Comparison of ENCODE assay signal across 10 cellular contexts in the genomic region with DNA sequence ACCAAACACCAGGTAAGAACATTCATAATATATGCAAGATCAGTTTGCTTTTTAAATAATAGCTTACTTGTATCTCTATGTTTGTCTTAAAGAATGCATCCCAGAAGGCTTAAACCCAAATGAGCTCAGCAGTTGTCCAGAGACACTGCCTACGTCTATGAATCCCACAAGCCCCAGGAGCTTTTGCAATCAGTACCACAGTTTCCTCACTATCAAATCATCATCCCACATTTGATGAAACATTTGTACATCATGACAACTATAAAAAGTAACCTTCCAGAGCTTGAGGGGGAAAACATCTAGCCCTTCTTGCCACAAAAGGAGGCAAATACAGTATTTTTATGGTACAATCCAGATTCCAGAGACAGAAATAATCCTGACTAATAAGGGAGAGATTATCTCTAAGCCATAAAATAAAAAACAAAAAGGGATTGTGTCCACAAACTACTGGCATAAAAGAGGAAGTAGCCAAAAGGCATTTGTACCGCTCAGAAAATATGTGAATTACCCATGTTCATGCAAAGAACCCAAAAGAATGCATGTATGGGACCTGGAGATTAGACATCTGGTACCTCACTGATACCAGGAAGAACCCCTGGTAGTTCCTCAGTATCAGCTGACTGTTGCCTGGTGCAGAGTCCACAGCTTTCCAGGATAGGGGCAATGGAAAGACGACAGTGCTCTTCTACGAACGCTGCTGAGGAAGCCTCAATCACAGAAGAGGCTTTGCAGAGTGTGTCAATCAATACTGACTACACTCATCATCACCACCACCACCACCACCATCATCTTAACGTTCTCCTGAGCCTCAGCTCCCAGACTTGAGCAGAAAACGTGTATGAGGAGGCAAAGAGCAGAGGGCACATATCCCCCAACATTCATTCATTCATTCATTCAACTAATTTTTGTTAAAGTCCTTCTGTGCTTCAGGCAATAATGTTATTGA.
A peak's percentile ranks its signal among the peaks of the same experiment; 100 is the strongest.
DNase-seq lines count a peak whose midpoint lies in the region; ATAC-seq, FAIRE-seq and TF ChIP-seq lines count a peak whose summit lies in the region.
"Had no signal": no experiment of that assay in that cellular context is flagged by ENCODE, and none has a peak within 500 bp of the region (broad histone marks: within the 10 kb centered on the region; RNA-seq: fewer than 3 reads in every experiment).

No MANE protein-coding gene starts in this region.

- H3K9me3 ChIP-seq in IMR-90 (ENCODE audit: control insufficient read depth, insufficient read depth, low read length) (no peaks in the 10 kb centered on the region), astrocyte (ENCODE audit: insufficient read depth, low read depth, low read length) (no peaks in the 10 kb centered on the region), upper lobe of left lung (no peaks in the 10 kb centered on the region)

- TF ChIP-seq CTCF in IMR-90 (conservative IDR thresholded peaks at IDR 0.05; ENCODE audit: low read depth, low read length) (no peak), astrocyte (IDR thresholded peaks at IDR 0.05; ENCODE audit: insufficient read depth, low read depth, low read length) (no peak), upper lobe of left lung (IDR thresholded peaks at IDR 0.05) (no peak)

- peak overlapping the region; percentile 94 for H3K18ac ChIP-seq in IMR-90 (ENCODE audit: low read depth, low read length)

- H2AK5ac ChIP-seq in IMR-90 (ENCODE audit: low read depth, low read length) = peak overlapping the region; percentile 97

- peak overlapping the region; percentile 39 for H2AFZ ChIP-seq in IMR-90 (replicated peaks; ENCODE audit: low read length, poor library complexity)
- no peak overlapping the region for H2AFZ ChIP-seq in astrocyte (ENCODE audit: low read depth, low read length)

- peak overlapping the region; percentile 94 for H4K91ac ChIP-seq in IMR-90 (ENCODE audit: insufficient read depth, low read depth, low read length)

- TF ChIP-seq EP300 in upper lobe of left lung (IDR thresholded peaks at IDR 0.05) = no peak

- H3K36me3 ChIP-seq in IMR-90 (ENCODE audit: control insufficient read depth, insufficient read depth, low read length) = no peaks in the 10 kb centered on the region
- H3K36me3 ChIP-seq in astrocyte (ENCODE audit: insufficient read depth, low read length) = no peaks in the 10 kb centered on the region
- no peaks in the 10 kb centered on the region for H3K36me3 ChIP-seq in upper lobe of left lung

- DNase-seq in IMR-90 (peak; percentile 92), astrocyte (ENCODE audit: low read depth) (peak; percentile 89), iris pigment epithelial cell (ENCODE audit: low read depth) (peak; percentile 97), upper lobe of left lung (no peak)
- no peak for DNase-seq in activated naive CD4-positive, alpha-beta T cell treated with anti-CD3 and anti-CD28 coated beads, Interleukin-2, amount 50 U/mL, for 16 hours
- DNase-seq: activated CD8-positive, alpha-beta memory T cell treated with anti-CD3 and anti-CD28 coated beads, Interleukin-2, amount 50 U/mL, for 48 hours; H7 had no signal

- no peaks in the 10 kb centered on the region for H3K79me2 ChIP-seq in astrocyte (ENCODE audit: insufficient read depth, low read length)

- peak overlapping the region; percentile 90 for H2BK20ac ChIP-seq in IMR-90 (ENCODE audit: low read depth, low read length)

- H2BK15ac ChIP-seq in IMR-90 (ENCODE audit: low read depth, low read length) = peak overlapping the region; percentile 90

- H4K8ac ChIP-seq in IMR-90 (ENCODE audit: low read depth in 2 of 2, low read length in 2 of 2) = peak overlapping the region; percentile 90 to 91

- ATAC-seq in IMR-90 (ENCODE audit: low read depth) (peak; percentile 52), upper lobe of left lung (ENCODE audit: low FRiP score in 2 of 2) (peak in 1 of 2 donors; percentile 85), HG02678 (IDR thresholded peaks at IDR 0.05; ENCODE audit: unreplicated experiment) (no peak)
- ATAC-seq in activated CD4-positive, CD25-positive, alpha-beta regulatory T cell treated with anti-CD3 and anti-CD28 coated beads, Interleukin-2, amount 50 U/mL, for 24 hours = no peak

- H3K4me3 ChIP-seq in IMR-90 (ENCODE audit: insufficient read depth, low read depth, low read length) = peak overlapping the region; percentile 40; the same call in 1 of the 2 replicates
- no peak overlapping the region for H3K4me3 ChIP-seq in astrocyte (ENCODE audit: insufficient read depth, low read depth, low read length)
- no peak overlapping the region for H3K4me3 ChIP-seq in upper lobe of left lung

- peak overlapping the region; percentile 86 for H3K4ac ChIP-seq in IMR-90 (ENCODE audit: low read depth, low read length)

- H3K23ac ChIP-seq in IMR-90 (ENCODE audit: low read depth, low read length) = peak overlapping the region; percentile 63; the same call in 1 of the 2 replicates

- H3K4me2 ChIP-seq in IMR-90 (ENCODE audit: low read depth, low read length) = peak overlapping the region; percentile 94; the same call in 1 of the 2 replicates
- H3K4me2 ChIP-seq in astrocyte (ENCODE audit: low read length) = no peak overlapping the region

- peak overlapping the region; percentile 31 for H2AK9ac ChIP-seq in IMR-90 (replicated peaks; ENCODE audit: low read depth, low read length, poor library complexity)

- dilution Hi-C loops in IMR-90 (cut with HindIII; ENCODE audit: low sequenced_read_pairs, unreplicated experiment) = no loop called here

- intact Hi-C loops in IMR-90 (cut with micrococcal nuclease) = loop anchor here (5.0 to 10.0 kb wide), 2 partner anchors 262 to 901 kb away; a partner anchor contains a TSS

- TF ChIP-seq RAD21 in IMR-90 (IDR thresholded peaks at IDR 0.05; ENCODE audit: low read length) = no peak

- H3K14ac ChIP-seq in IMR-90 (replicated peaks; ENCODE audit: low read depth, low read length) = peak overlapping the region; percentile 94

- 0 out of 4 replicates have a peak, but pooled peaks cover 0 to 5% of the 10 kb centered on the region in 2 experiments for H3K79me1 ChIP-seq in IMR-90 (ENCODE audit: low read depth in 1 of 2, low read length in 2 of 2)

- no peaks in the 10 kb centered on the region for H4K20me1 ChIP-seq in IMR-90 (ENCODE audit: insufficient read depth, low read length)
- no peaks in the 10 kb centered on the region for H4K20me1 ChIP-seq in astrocyte (ENCODE audit: insufficient read depth, low read length)

- no peak overlapping the region for H3K27ac Mint-ChIP-seq in astrocyte (ENCODE audit: unreplicated experiment)

- no peaks in the 10 kb centered on the region for H3K4me1 Mint-ChIP-seq in astrocyte (ENCODE audit: low read depth, unreplicated experiment)

- 43% methylated on average over 1 of the region's 7 CpGs; no CpG with 5 or more reads in 1 of the 2 experiments for WGBS in IMR-90 (ENCODE audit: extremely low coverage in 2 of 2, insufficient read length in 1 of 2), 2 experiments
- 64 to 75% methylated on average over 7 of the region's 7 CpGs for WGBS in upper lobe of left lung, 2 donors

- POLR2A ChIA-PET in IMR-90 (lab: Charles Lee; ENCODE audit: unreplicated experiment) = interaction anchor here (0.6 kb wide), 1 partner anchor 441 kb away, joined by 3 read pairs; no protein-coding TSS in a partner anchor

- CTCF ChIA-PET in IMR-90 (lab: Yijun Ruan, JAX) = interaction anchor here (0.8 to 1.5 kb wide), 3 partner anchors 12 to 1193 kb away, joined by 3 to 4 read pairs (median 3); no protein-coding TSS in a partner anchor

- H2BK120ac ChIP-seq in IMR-90 (ENCODE audit: low read depth, low read length) = peak overlapping the region; percentile 88

- no peaks in the 10 kb centered on the region for H3K9me3 Mint-ChIP-seq in astrocyte (ENCODE audit: unreplicated experiment)

- peak overlapping the region; percentile 95 for H2BK5ac ChIP-seq in IMR-90 (ENCODE audit: low read depth, low read length, poor library complexity, severe bottlenecking)

- peaks cover 24% of the 10 kb centered on the region for H3K4me1 ChIP-seq in IMR-90 (ENCODE audit: control insufficient read depth, insufficient read depth, low read length)
- no peaks in the 10 kb centered on the region for H3K4me1 ChIP-seq in astrocyte (ENCODE audit: insufficient read depth, low read length)
- H3K4me1 ChIP-seq in upper lobe of left lung = peaks cover 0 to 15% (median 3%) of the 10 kb centered on the region in 4 donors

- H3K27me3 ChIP-seq in IMR-90 (ENCODE audit: control insufficient read depth, insufficient read depth, low read length) = no peaks in the 10 kb centered on the region
- no peaks in the 10 kb centered on the region for H3K27me3 ChIP-seq in astrocyte (ENCODE audit: insufficient read depth, low read length)
- H3K27me3 ChIP-seq in upper lobe of left lung = no peaks in the 10 kb centered on the region

- no peaks in the 10 kb centered on the region for H3K36me3 Mint-ChIP-seq in astrocyte (ENCODE audit: low read depth, unreplicated experiment)

- H3K27ac ChIP-seq in IMR-90 (ENCODE audit: insufficient read depth, low read length) = peak overlapping the region; percentile 95
- H3K27ac ChIP-seq in astrocyte (ENCODE audit: low read depth, low read length) = no peak overlapping the region
- H3K27ac ChIP-seq in upper lobe of left lung = peak overlapping the region; percentile 54 to 60 (median 54)
- H3K27ac ChIP-seq: RWPE1 had no signal

- no peak overlapping the region for H3K4me3 Mint-ChIP-seq in astrocyte (ENCODE audit: unreplicated experiment)

- H3K27me3 Mint-ChIP-seq in astrocyte (ENCODE audit: low read depth, unreplicated experiment) = no peaks in the 10 kb centered on the region

- BruUV-seq in IMR-90 (replicated peaks; lab: Mats Ljungman, UMichigan) = no TSS peak

- peak; percentile 90 for FAIRE-seq in astrocyte (lab: Jason Lieb, UNC)

- H3K9me1 ChIP-seq in IMR-90 (ENCODE audit: insufficient read depth, low read length) = peaks cover 15% of the 10 kb centered on the region

- H3K9ac ChIP-seq in IMR-90 (ENCODE audit: low read depth, low read length) (peak overlapping the region; percentile 30; the same call in 1 of the 2 replicates), astrocyte (ENCODE audit: low read length) (no peak overlapping the region)

- peak overlapping the region; percentile 89 for H4K5ac ChIP-seq in IMR-90 (ENCODE audit: low read depth, low read length)

- H3K56ac ChIP-seq in IMR-90 (ENCODE audit: extremely low read depth, insufficient read depth, low read length) = peak overlapping the region; percentile 41

- in situ Hi-C loops in IMR-90 (cut with MboI; ENCODE audit: low sequenced_read_pairs) = no loop called here

- TF ChIP-seq POLR2A in IMR-90 (IDR thresholded peaks at IDR 0.05; ENCODE audit: low read depth, low read length) (0 out of 2 replicates have a peak, but pooled peaks have one; percentile 19), upper lobe of left lung (IDR thresholded peaks at IDR 0.05) (peak in 1 of 4 donors; percentile 9)

TF ChIP-seq in IMR-90, 13 proteins besides CTCF, POLR2A, EP300 and RAD21 (continues in another document):
- TF ChIP-seq RCOR1 (IDR thresholded peaks at IDR 0.05; ENCODE audit: insufficient replicate concordance, low read length) = no peak
- TF ChIP-seq CEBPB (IDR thresholded peaks at IDR 0.05; ENCODE audit: low read depth, low read length) = peak; percentile 96
- peak; percentile 4; the same call in 1 of the 2 replicates for TF ChIP-seq FOS (IDR thresholded peaks at IDR 0.05; ENCODE audit: low read depth, low read length)
- TF ChIP-seq CHD1 (IDR thresholded peaks at IDR 0.05; ENCODE audit: low read depth, low read length) = no peak
- no peak for TF ChIP-seq SMC3 (IDR thresholded peaks at IDR 0.05; ENCODE audit: low read depth, low read length)
- TF ChIP-seq NFE2L2 (IDR thresholded peaks at IDR 0.05; ENCODE audit: low read depth, low read length) = no peak; the same call in 1 of the 2 replicates

Comparison
In these comparisons a context has a peak if more than half of its experiments do, and no peak if none do; other contexts are left out.
1. DNase-seq: peak in IMR-90 (single experiment), astrocyte (single experiment) and iris pigment epithelial cell (single experiment); none in upper lobe of left lung (0 of 2) and activated naive CD4-positive, alpha-beta T cell treated with anti-CD3 and anti-CD28 coated beads, Interleukin-2, amount 50 U/mL, for 16 hours (single experiment).